In the genomic region with DNA sequence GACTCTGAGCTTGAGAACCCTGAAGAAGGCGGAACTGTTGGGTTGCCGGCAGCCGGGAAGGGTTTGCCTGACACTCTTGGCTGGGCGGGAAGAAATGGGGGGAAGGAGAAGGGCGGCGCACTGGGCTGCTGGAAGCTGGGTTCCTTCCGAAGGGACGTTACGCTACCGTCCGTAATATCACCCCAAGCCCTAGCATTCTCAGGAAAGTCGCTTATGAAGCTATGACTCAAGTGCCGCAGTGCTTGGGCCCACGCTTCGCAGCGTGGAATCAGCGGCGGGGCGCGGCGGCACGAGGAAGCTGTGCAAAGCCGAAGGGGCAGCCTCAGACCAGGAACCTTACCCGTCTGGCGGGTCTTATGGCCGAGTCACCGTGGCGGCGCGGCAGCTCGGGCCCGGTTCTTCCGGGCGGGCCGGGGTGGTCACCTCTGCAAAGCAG, we compare ENCODE assay signal across 8 cellular contexts. TPM values are rescaled to one million over a fixed set of nuclear protein-coding genes. Genes with fewer than 3 reads are reported as not detected.
DNase-seq lines count a peak whose midpoint lies in the region; ATAC-seq and TF ChIP-seq lines count a peak whose summit lies in the region.

No MANE protein-coding gene starts in this region.

- H3K4me3 ChIP-seq in CD4-positive, CD25-positive, alpha-beta regulatory T cell (ENCODE audit: low read depth, low read length): peak overlapping the region; percentile 61
- peak overlapping the region; percentile 65 to 78 for H3K4me3 ChIP-seq in testis

- H3K36me3 ChIP-seq in CD4-positive, CD25-positive, alpha-beta regulatory T cell (ENCODE audit: control insufficient read depth, insufficient read depth, low read length): no peaks in the 10 kb centered on the region
- no peaks in the 10 kb centered on the region for H3K36me3 ChIP-seq in testis (ENCODE audit: low read depth, missing control alignments)

- no peak overlapping the region for H3K27ac ChIP-seq in CD4-positive, CD25-positive, alpha-beta regulatory T cell (ENCODE audit: insufficient read depth, low read length, poor library complexity, severe bottlenecking)
- H3K27ac ChIP-seq in foreskin keratinocyte (peak overlapping the region; percentile 64), testis (peak overlapping the region; percentile 74 to 75)

- peaks cover 0 to 5% (median 0%) of the 10 kb centered on the region in 7 donors for H3K9me3 Mint-ChIP-seq in CD4-positive, CD25-positive, alpha-beta regulatory T cell

- peak overlapping the region; percentile 82 to 92 (median 88) for H3K4me3 Mint-ChIP-seq in CD4-positive, CD25-positive, alpha-beta regulatory T cell

- peak; percentile 54 to 70 for ATAC-seq in CD4-positive, CD25-positive, alpha-beta regulatory T cell (ENCODE audit: low read depth in 2 of 2)
- ATAC-seq in GM21447 (IDR thresholded peaks at IDR 0.05; ENCODE audit: unreplicated experiment) (peak; percentile 57), foreskin keratinocyte (peak; percentile 72), omental fat pad (ENCODE audit: low FRiP score) (peak; percentile 87)

- H3K27me3 Mint-ChIP-seq in CD4-positive, CD25-positive, alpha-beta regulatory T cell: peaks cover 45% of the 10 kb centered on the region

- H3K27me3 ChIP-seq in CD4-positive, CD25-positive, alpha-beta regulatory T cell (ENCODE audit: control insufficient read depth, insufficient read depth, low read length): no peaks in the 10 kb centered on the region
- H3K27me3 ChIP-seq in foreskin keratinocyte: no peaks in the 10 kb centered on the region
- no peaks in the 10 kb centered on the region for H3K27me3 ChIP-seq in testis

- H3K4me1 Mint-ChIP-seq in CD4-positive, CD25-positive, alpha-beta regulatory T cell: peaks cover 10 to 28% (median 18%) of the 10 kb centered on the region in 4 donors

- WGBS in testis, 2 donors: 2 to 3% methylated on average over 12 to 35 of the region's 35 CpGs

- H3K36me3 Mint-ChIP-seq in CD4-positive, CD25-positive, alpha-beta regulatory T cell: no peaks in the 10 kb centered on the region

- intact Hi-C loops in testis (cut with DNase I; ENCODE audit: low total_unique reads): no loop called here

- no peak for TF ChIP-seq POLR2A in testis (IDR thresholded peaks at IDR 0.05)

- DNase-seq in CD4-positive, CD25-positive, alpha-beta regulatory T cell: peak in 2 of 3 donors; percentile 38 to 77
- DNase-seq in NCI-H524 treated with DMSO at 0.1 percent for 48 hours (lab: John Stamatoyannopoulos, UW): peak; percentile 33
- DNase-seq in activated effector memory CD4-positive, alpha-beta T cell treated with anti-CD3 and anti-CD28 coated beads, Interleukin-2, amount 50 U/mL, for 16 hours: peak; percentile 82
- peak in 1 of 2 donors; percentile 77 for DNase-seq in foreskin keratinocyte
- DNase-seq in omental fat pad (ENCODE audit: low spot score): no peak
- peak; percentile 83 for DNase-seq in testis
- DNase-seq in NCI-H82 (lab: John Stamatoyannopoulos, UW): no peak

- no peak for TF ChIP-seq CTCF in foreskin keratinocyte (conservative IDR thresholded peaks at IDR 0.05)
- TF ChIP-seq CTCF in omental fat pad (IDR thresholded peaks at IDR 0.05): no peak
- TF ChIP-seq CTCF in testis (IDR thresholded peaks at IDR 0.05): no peak

- H3K27ac Mint-ChIP-seq in CD4-positive, CD25-positive, alpha-beta regulatory T cell: peak overlapping the region; percentile 28 to 82 (median 63)

- peaks cover 22% of the 10 kb centered on the region for H3K4me1 ChIP-seq in CD4-positive, CD25-positive, alpha-beta regulatory T cell (ENCODE audit: control insufficient read depth, insufficient read depth, low read length, poor library complexity, severe bottlenecking)
- H3K4me1 ChIP-seq in foreskin keratinocyte (peaks cover 23% of the 10 kb centered on the region), testis (no peaks in the 10 kb centered on the region)

- no peaks in the 10 kb centered on the region for H3K9me3 ChIP-seq in CD4-positive, CD25-positive, alpha-beta regulatory T cell (ENCODE audit: control insufficient read depth in 2 of 2, low read length in 2 of 2)
- no peaks in the 10 kb centered on the region for H3K9me3 ChIP-seq in testis

RNA-seq across cellular contexts. Expression of gene SIGLEC15, which starts 50.2 kb away (rescaled TPM):
- not detected for total RNA-seq in CD4-positive, CD25-positive, alpha-beta regulatory T cell
- polyA plus RNA-seq in CD4-positive, CD25-positive, alpha-beta regulatory T cell: under 1 TPM in 1 of 4 donors, not detected in 3; 0.36 TPM
- total RNA-seq in foreskin keratinocyte (0.18 and 0.20 TPM in 2 replicates), omental fat pad (1 to 10 TPM in 1 of 4 donors, under 1 TPM in 2, not detected in 1; 0.25 to 2.5 (median 0.46) TPM), testis (under 1 TPM in 1 of 2 donors, not detected in 1; 0.19 TPM)
- polyA plus RNA-seq in foreskin keratinocyte (0.10 and 0.22 TPM in 2 replicates), testis (ENCODE audit: insufficient read depth, low read depth, low replicate concordance) (0.20 TPM)

RNA-seq across cellular contexts. Expression of gene SLC14A1, which starts 51.3 kb away (rescaled TPM):
- 35.1 TPM for total RNA-seq in CD4-positive, CD25-positive, alpha-beta regulatory T cell
- 10 to 100 TPM in 2 of 4 donors, 1 to 10 TPM in 2; 7.8 to 16.3 (median 10.2) TPM for polyA plus RNA-seq in CD4-positive, CD25-positive, alpha-beta regulatory T cell
- total RNA-seq in foreskin keratinocyte (0.25 TPM in 1 of 2 replicates, not detected in the other), omental fat pad (10 to 100 TPM in 2 of 4 donors, 1 to 10 TPM in 2; 1.2 to 15.1 (median 8.2) TPM), testis (under 1 TPM in 1 of 2 donors, not detected in 1; 0.50 TPM)
- polyA plus RNA-seq in foreskin keratinocyte (0.01 and 0.21 TPM in 2 replicates), testis (ENCODE audit: insufficient read depth, low read depth, low replicate concordance) (0.73 TPM)

Comparison
In these comparisons a context has a peak if more than half of its experiments do, and no peak if none do; other contexts are left out.
1. DNase-seq: peak in CD4-positive, CD25-positive, alpha-beta regulatory T cell (2 of 3), NCI-H524 treated with DMSO at 0.1 percent for 48 hours (single experiment), activated effector memory CD4-positive, alpha-beta T cell treated with anti-CD3 and anti-CD28 coated beads, Interleukin-2, amount 50 U/mL, for 16 hours (single experiment) and testis (single experiment); none in omental fat pad (single experiment) and NCI-H82 (single experiment).
2. Peak in every context shown above with its lines, with median percentiles within 50 percentile points of each other: ATAC-seq.